9 cellular contexts compared by ENCODE assay signal in genomic region chr5:168317521-168318147, GRCh38. TPM values are rescaled to one million over a fixed set of nuclear protein-coding genes. Genes with fewer than 3 reads are reported as not detected.
DNase-seq lines count a peak whose midpoint lies in the region; ATAC-seq and TF ChIP-seq lines count a peak whose summit lies in the region.
"Had no signal": no experiment of that assay in that cellular context is flagged by ENCODE, and none has a peak within 500 bp of the region (broad histone marks: within the 10 kb centered on the region; RNA-seq: fewer than 3 reads in every experiment).

No MANE protein-coding gene starts in this region.

- no peak overlapping the region for H3K4me3 Mint-ChIP-seq in GM23338
- no peak overlapping the region for H3K4me3 Mint-ChIP-seq in CD4-positive, alpha-beta memory T cell

- H2AFZ ChIP-seq in GM23338 (no peak overlapping the region), parathyroid adenoma (no peak overlapping the region)

- no peak overlapping the region for H3K4me3 ChIP-seq in GM23338
- no peak overlapping the region for H3K4me3 ChIP-seq in parathyroid adenoma (ENCODE audit: low read depth, low read length)
- no peak overlapping the region for H3K4me3 ChIP-seq in CD4-positive, alpha-beta memory T cell (ENCODE audit: low read length in 2 of 2)
- H3K4me3 ChIP-seq: thoracic aorta had no signal

- H3F3A ChIP-seq in GM23338 (replicated peaks; ENCODE audit: low read depth): no peaks in the 10 kb centered on the region

- peaks cover 3% of the 10 kb centered on the region for H3K27me3 Mint-ChIP-seq in GM23338 (ENCODE audit: insufficient read depth, low read depth, poor library complexity)
- peaks cover 1 to 4% of the 10 kb centered on the region in 2 donors for H3K27me3 Mint-ChIP-seq in CD4-positive, alpha-beta memory T cell

- H3K36me3 ChIP-seq in GM23338 (ENCODE audit: insufficient read depth): no peaks in the 10 kb centered on the region
- no peaks in the 10 kb centered on the region for H3K36me3 ChIP-seq in parathyroid adenoma (ENCODE audit: control insufficient read depth, insufficient read depth, low read length)
- H3K36me3 ChIP-seq in CD4-positive, alpha-beta memory T cell (ENCODE audit: insufficient read depth, low read length): no peaks in the 10 kb centered on the region
- H3K36me3 ChIP-seq: thoracic aorta had no signal

- H4K20me1 ChIP-seq in GM23338 (replicated peaks; ENCODE audit: insufficient read depth): peaks cover 22% of the 10 kb centered on the region

- H3K27ac Mint-ChIP-seq in GM23338: no peak overlapping the region
- no peak overlapping the region for H3K27ac Mint-ChIP-seq in CD4-positive, alpha-beta memory T cell

- H3K9me2 ChIP-seq in GM23338 (ENCODE audit: insufficient read depth): no peaks in the 10 kb centered on the region

- POLR2A ChIA-PET in CD4-positive, alpha-beta memory T cell (lab: Charles Lee; ENCODE audit: partially characterized antibody): no interaction called here

- no peak overlapping the region for H3K9ac ChIP-seq in parathyroid adenoma

- DNase-seq in GM23338 (ENCODE audit: low spot score) (no peak), NCI-H82 (lab: John Stamatoyannopoulos, UW) (peak; percentile 65), epithelial cell of prostate (ENCODE audit: low read depth, low spot score) (no peak), NK-92 (lab: John Stamatoyannopoulos, UW; ENCODE audit: unreplicated experiment) (no peak)
- no peak for DNase-seq in CD4-positive, alpha-beta memory T cell

- intact Hi-C loops in CD4-positive, alpha-beta memory T cell (cut with micrococcal nuclease): no loop called here

- CTCF ChIA-PET in CD4-positive, alpha-beta memory T cell (lab: Charles Lee; ENCODE audit: partially characterized antibody): no interaction called here

- H3K9me3 Mint-ChIP-seq in GM23338: no peaks in the 10 kb centered on the region
- H3K9me3 Mint-ChIP-seq in CD4-positive, alpha-beta memory T cell: no peaks in the 10 kb centered on the region

- H3K4me1 ChIP-seq in GM23338 (ENCODE audit: insufficient read depth): peaks cover 24% of the 10 kb centered on the region
- peaks cover 22% of the 10 kb centered on the region for H3K4me1 ChIP-seq in parathyroid adenoma
- H3K4me1 ChIP-seq in CD4-positive, alpha-beta memory T cell (ENCODE audit: insufficient read depth, low read length): no peaks in the 10 kb centered on the region

- peaks cover 44% of the 10 kb centered on the region for H3K4me1 Mint-ChIP-seq in GM23338
- H3K4me1 Mint-ChIP-seq in CD4-positive, alpha-beta memory T cell: no peaks in the 10 kb centered on the region

- ATAC-seq in GM23338 (no peak), HG02884 (IDR thresholded peaks at IDR 0.05; ENCODE audit: unreplicated experiment) (no peak), GM21619 (IDR thresholded peaks at IDR 0.05; ENCODE audit: unreplicated experiment) (no peak)

- H3K36me3 Mint-ChIP-seq in GM23338 (ENCODE audit: low read depth): no peaks in the 10 kb centered on the region
- no peaks in the 10 kb centered on the region for H3K36me3 Mint-ChIP-seq in CD4-positive, alpha-beta memory T cell

- H3K27me3 ChIP-seq in GM23338 (ENCODE audit: insufficient read depth): no peaks in the 10 kb centered on the region
- no peaks in the 10 kb centered on the region for H3K27me3 ChIP-seq in parathyroid adenoma (ENCODE audit: control insufficient read depth, insufficient read depth, low read length)
- H3K27me3 ChIP-seq in CD4-positive, alpha-beta memory T cell (ENCODE audit: insufficient read depth, low read length): no peaks in the 10 kb centered on the region

- no peaks in the 10 kb centered on the region for H3K9me3 ChIP-seq in parathyroid adenoma (ENCODE audit: control insufficient read depth, low read length)
- H3K9me3 ChIP-seq in CD4-positive, alpha-beta memory T cell (ENCODE audit: control insufficient read depth in 1 of 2, low read length in 2 of 2): no peaks in the 10 kb centered on the region
- H3K9me3 ChIP-seq: thoracic aorta had no signal

- H3K4me2 ChIP-seq in GM23338: no peak overlapping the region
- no peak overlapping the region for H3K4me2 ChIP-seq in parathyroid adenoma (ENCODE audit: low read length)

- TF ChIP-seq CTCF in GM23338 (conservative IDR thresholded peaks at IDR 0.05; ENCODE audit: low read depth in 2 of 2): no peak
- no peak for TF ChIP-seq CTCF in parathyroid adenoma (IDR thresholded peaks at IDR 0.05)

- H3K27ac ChIP-seq in GM23338 (ENCODE audit: low read depth) (peak overlapping the region; percentile 69; the same call in 1 of the 2 replicates), epithelial cell of prostate (peak overlapping the region; percentile 62), parathyroid adenoma (peak overlapping the region; percentile 34)
- H3K27ac ChIP-seq in CD4-positive, alpha-beta memory T cell (ENCODE audit: low read depth, low read length): no peak overlapping the region
- H3K27ac ChIP-seq: thoracic aorta had no signal

- peaks cover 81% of the 10 kb centered on the region for H3K79me2 ChIP-seq in GM23338 (replicated peaks; ENCODE audit: insufficient read depth)
- H3K79me2 ChIP-seq in parathyroid adenoma: peaks cover 19% of the 10 kb centered on the region

TF ChIP-seq in GM23338, 12 proteins besides CTCF, POLR2A, EP300 and RAD21 (continues in another document):
- TF ChIP-seq ZNF331 (CRISPR knock-in tag; IDR thresholded peaks at IDR 0.05; ENCODE audit: low read depth) (no peak), CREB1 (CRISPR knock-in tag; IDR thresholded peaks at IDR 0.05; ENCODE audit: low read depth) (no peak), ZNF114 (CRISPR knock-in tag; IDR thresholded peaks at IDR 0.05) (no peak), POLR2AphosphoS5 (IDR thresholded peaks at IDR 0.05; ENCODE audit: low read depth) (no peak), STAT1 (IDR thresholded peaks at IDR 0.05; ENCODE audit: unreplicated experiment) (no peak), EZH2 (IDR thresholded peaks at IDR 0.05; ENCODE audit: low read depth, unreplicated experiment) (no peak), JUNB (IDR thresholded peaks at IDR 0.05; ENCODE audit: unreplicated experiment) (no peak), REST (IDR thresholded peaks at IDR 0.05; ENCODE audit: unreplicated experiment) (no peak)

RNA-seq across cellular contexts. Expression of gene WWC1, which starts 26.2 kb away (rescaled TPM):
- 27.8 and 33.2 TPM in 2 replicates for total RNA-seq in GM23338 (2014; rRNA removed; shearing (Covaris generic))
- 23.6 and 25.4 TPM in 2 replicates for polyA plus RNA-seq in GM23338 (2016; fragmentation: Nextera tagmentation; extraction: Ambion mirVana)
- 1 to 10 TPM; 2.0 to 2.7 TPM for total RNA-seq in CD4-positive, alpha-beta memory T cell
- polyA plus RNA-seq in CD4-positive, alpha-beta memory T cell: under 1 TPM; 0.22 to 0.98 TPM
